Comparison of ENCODE assay signal across 9 cellular contexts in genomic region chr5:80125962-80126480, GRCh38.
DNase-seq lines count a peak whose midpoint lies in the region; ATAC-seq, FAIRE-seq and TF ChIP-seq lines count a peak whose summit lies in the region.
"Had no signal": no experiment of that assay in that cellular context is flagged by ENCODE, and none has a peak within 500 bp of the region (broad histone marks: within the 10 kb centered on the region; RNA-seq: fewer than 3 reads in every experiment).

No MANE protein-coding gene starts in this region.

- DNase-seq in GM04503 (ENCODE audit: low read depth) (peak; percentile 68), astrocyte (ENCODE audit: low read depth) (peak; percentile 86), non-pigmented ciliary epithelial cell (ENCODE audit: low read depth) (peak; percentile 47), neural progenitor cell (ENCODE audit: low spot score) (no peak), cerebellar cortex (ENCODE audit: low spot score) (no peak), GM23338 (ENCODE audit: low spot score) (no peak)

- H3K27me3 ChIP-seq in astrocyte (ENCODE audit: insufficient read depth, low read length) (no peaks in the 10 kb centered on the region), neural progenitor cell (no peaks in the 10 kb centered on the region), GM23338 (ENCODE audit: insufficient read depth) (no peaks in the 10 kb centered on the region)

- H3K4me1 Mint-ChIP-seq in astrocyte (ENCODE audit: low read depth, unreplicated experiment) (peaks cover 21% of the 10 kb centered on the region), neural progenitor cell (peaks cover 14% of the 10 kb centered on the region), GM23338 (peaks cover 10% of the 10 kb centered on the region)

- no peaks in the 10 kb centered on the region for H4K20me1 ChIP-seq in astrocyte (ENCODE audit: insufficient read depth, low read length)
- no peaks in the 10 kb centered on the region for H4K20me1 ChIP-seq in neural progenitor cell (ENCODE audit: low read depth)
- no peaks in the 10 kb centered on the region for H4K20me1 ChIP-seq in GM23338 (replicated peaks; ENCODE audit: insufficient read depth)

- H3F3A ChIP-seq in neural progenitor cell (ENCODE audit: low read depth): peaks cover 10% of the 10 kb centered on the region
- no peaks in the 10 kb centered on the region for H3F3A ChIP-seq in GM23338 (replicated peaks; ENCODE audit: low read depth)

- H3K27ac Mint-ChIP-seq in astrocyte (ENCODE audit: unreplicated experiment) (peak overlapping the region; percentile 79), neural progenitor cell (no peak overlapping the region), GM23338 (no peak overlapping the region)

- H3K4me3 Mint-ChIP-seq in astrocyte (ENCODE audit: unreplicated experiment) (no peak overlapping the region), neural progenitor cell (no peak overlapping the region), GM23338 (no peak overlapping the region)

- H3K36me3 ChIP-seq in astrocyte (ENCODE audit: insufficient read depth, low read length): no peaks in the 10 kb centered on the region
- no peaks in the 10 kb centered on the region for H3K36me3 ChIP-seq in neural progenitor cell
- no peaks in the 10 kb centered on the region for H3K36me3 ChIP-seq in GM23338 (ENCODE audit: insufficient read depth)

- TF ChIP-seq CTCF in astrocyte (IDR thresholded peaks at IDR 0.05; ENCODE audit: insufficient read depth, low read depth, low read length) (peak; percentile 13), neural progenitor cell (IDR thresholded peaks at IDR 0.05) (no peak), GM23338 (conservative IDR thresholded peaks at IDR 0.05; ENCODE audit: low read depth in 2 of 2) (no peak)

- H3K9ac ChIP-seq in astrocyte (ENCODE audit: low read length) (peak overlapping the region; percentile 45), neural progenitor cell (no peak overlapping the region)

- H3K4me3 ChIP-seq in astrocyte (ENCODE audit: insufficient read depth, low read depth, low read length): peak overlapping the region; percentile 25
- H3K4me3 ChIP-seq in neural progenitor cell: no peak overlapping the region
- no peak overlapping the region for H3K4me3 ChIP-seq in GM23338

- H3K79me2 ChIP-seq in astrocyte (ENCODE audit: insufficient read depth, low read length) (no peaks in the 10 kb centered on the region), neural progenitor cell (ENCODE audit: low read depth) (no peaks in the 10 kb centered on the region), GM23338 (replicated peaks; ENCODE audit: insufficient read depth) (no peaks in the 10 kb centered on the region)

- peaks cover 12% of the 10 kb centered on the region for H3K9me2 ChIP-seq in GM23338 (ENCODE audit: insufficient read depth)

- no peaks in the 10 kb centered on the region for H3K9me3 ChIP-seq in astrocyte (ENCODE audit: insufficient read depth, low read depth, low read length)
- H3K9me3 ChIP-seq in neural progenitor cell (ENCODE audit: low read depth): no peaks in the 10 kb centered on the region

- H2AFZ ChIP-seq in astrocyte (ENCODE audit: low read depth, low read length) (peak overlapping the region; percentile 25), neural progenitor cell (replicated peaks) (no peak overlapping the region), GM23338 (no peak overlapping the region)

- H3K4me1 ChIP-seq in astrocyte (ENCODE audit: insufficient read depth, low read length): peaks cover 15% of the 10 kb centered on the region
- peaks cover 16% of the 10 kb centered on the region for H3K4me1 ChIP-seq in neural progenitor cell
- H3K4me1 ChIP-seq in GM23338 (ENCODE audit: insufficient read depth): peaks cover 14% of the 10 kb centered on the region

- peak; percentile 57 for ATAC-seq in GM21381 (IDR thresholded peaks at IDR 0.05; ENCODE audit: unreplicated experiment)
- ATAC-seq in HG03565 (IDR thresholded peaks at IDR 0.05; ENCODE audit: unreplicated experiment): peak; percentile 57
- no peak for ATAC-seq in GM23338

- H3K36me3 Mint-ChIP-seq in astrocyte (ENCODE audit: low read depth, unreplicated experiment) (no peaks in the 10 kb centered on the region), neural progenitor cell (peaks cover 2% of the 10 kb centered on the region), GM23338 (ENCODE audit: low read depth) (peaks cover 10% of the 10 kb centered on the region)

- peak; percentile 88 for FAIRE-seq in astrocyte (lab: Jason Lieb, UNC)

- H3K4me2 ChIP-seq in astrocyte (ENCODE audit: low read length) (peak overlapping the region; percentile 68), neural progenitor cell (no peak overlapping the region), GM23338 (no peak overlapping the region)

- H3K9me3 Mint-ChIP-seq in astrocyte (ENCODE audit: unreplicated experiment): no peaks in the 10 kb centered on the region
- H3K9me3 Mint-ChIP-seq in neural progenitor cell: peaks cover 5% of the 10 kb centered on the region
- no peaks in the 10 kb centered on the region for H3K9me3 Mint-ChIP-seq in GM23338

- H3K27ac ChIP-seq in astrocyte (ENCODE audit: low read depth, low read length) (peak overlapping the region; percentile 73), neural progenitor cell (no peak overlapping the region), GM23338 (ENCODE audit: low read depth) (no peak overlapping the region)

- no peaks in the 10 kb centered on the region for H3K27me3 Mint-ChIP-seq in astrocyte (ENCODE audit: low read depth, unreplicated experiment)
- H3K27me3 Mint-ChIP-seq in neural progenitor cell (ENCODE audit: insufficient read depth, low read depth): peaks cover 6% of the 10 kb centered on the region
- peaks cover 4% of the 10 kb centered on the region for H3K27me3 Mint-ChIP-seq in GM23338 (ENCODE audit: insufficient read depth, low read depth, poor library complexity)
- H3K27me3 Mint-ChIP-seq: naive B cell had no signal

TF ChIP-seq in GM23338, 12 proteins besides CTCF, POLR2A, EP300 and RAD21 (continues in another document):
- TF ChIP-seq ZNF462 (CRISPR knock-in tag; IDR thresholded peaks at IDR 0.05) (no peak), POLR2AphosphoS5 (IDR thresholded peaks at IDR 0.05; ENCODE audit: low read depth) (no peak)

Comparison
In these comparisons a context has a peak if more than half of its experiments do, and no peak if none do; other contexts are left out.
1. DNase-seq: peak in GM04503 (single experiment), astrocyte (single experiment) and non-pigmented ciliary epithelial cell (single experiment); none in neural progenitor cell (single experiment), cerebellar cortex (single experiment) and GM23338 (single experiment).